Comparison of ENCODE assay signal across 9 cellular contexts in the genomic region with DNA sequence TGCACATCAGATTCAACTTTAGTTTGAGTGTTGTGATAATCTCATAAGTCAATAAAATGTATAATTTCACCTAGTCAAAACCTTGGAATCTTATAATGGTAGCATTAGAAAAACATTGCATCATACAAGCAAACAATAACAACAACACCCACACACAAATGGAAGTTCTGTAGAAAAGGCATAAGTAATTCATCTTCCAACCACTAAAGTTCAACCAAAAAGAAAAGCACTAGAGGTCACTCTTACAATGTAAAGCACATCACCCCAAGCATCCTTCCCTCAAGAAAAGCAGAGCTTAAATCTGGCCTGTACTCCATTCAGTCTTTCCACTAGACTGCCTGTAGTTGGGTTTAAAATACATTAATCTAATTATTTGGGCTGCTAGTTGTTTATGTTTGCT. TPM values are rescaled to one million over a fixed set of nuclear protein-coding genes. Genes with fewer than 3 reads are reported as not detected.
DNase-seq lines count a peak whose midpoint lies in the region; ATAC-seq and TF ChIP-seq lines count a peak whose summit lies in the region.
"Had no signal": no experiment of that assay in that cellular context is flagged by ENCODE, and none has a peak within 500 bp of the region (broad histone marks: within the 10 kb centered on the region; RNA-seq: fewer than 3 reads in every experiment).

No MANE protein-coding gene starts in this region.

- CTCF ChIA-PET in naive thymus-derived CD4-positive, alpha-beta T cell (lab: Charles Lee): no interaction called here
- CTCF ChIA-PET in Calu3 (lab: Charles Lee): interaction anchor here (0.7 to 1.0 kb wide), 6 partner anchors 13 to 893 kb away, joined by 3 to 15 read pairs (median 3); no protein-coding TSS in a partner anchor

- peaks cover 0 to 5% (median 0%) of the 10 kb centered on the region in 11 donors for H3K9me3 Mint-ChIP-seq in naive thymus-derived CD4-positive, alpha-beta T cell
- no peaks in the 10 kb centered on the region for H3K9me3 Mint-ChIP-seq in Calu3 (ENCODE audit: low read depth, unreplicated experiment)

- no peak overlapping the region for H3K27ac Mint-ChIP-seq in naive thymus-derived CD4-positive, alpha-beta T cell
- H3K27ac Mint-ChIP-seq in Calu3 (ENCODE audit: unreplicated experiment): no peak overlapping the region
- H3K27ac Mint-ChIP-seq: B cell had no signal

- H3K4me3 Mint-ChIP-seq in naive thymus-derived CD4-positive, alpha-beta T cell: no peak overlapping the region
- no peak overlapping the region for H3K4me3 Mint-ChIP-seq in Calu3 (ENCODE audit: low read depth, unreplicated experiment)
- H3K4me3 Mint-ChIP-seq: B cell had no signal

- TF ChIP-seq CTCF in Calu3 (IDR thresholded peaks at IDR 0.05; ENCODE audit: unreplicated experiment): no peak

- H3K4me1 Mint-ChIP-seq in naive thymus-derived CD4-positive, alpha-beta T cell: no peaks in the 10 kb centered on the region
- H3K4me1 Mint-ChIP-seq in Calu3 (ENCODE audit: low read depth, unreplicated experiment): no peaks in the 10 kb centered on the region
- H3K4me1 Mint-ChIP-seq: B cell had no signal

- H3K27ac ChIP-seq in naive thymus-derived CD4-positive, alpha-beta T cell (ENCODE audit: low read depth, low read length): no peak overlapping the region

- intact Hi-C loops in naive thymus-derived CD4-positive, alpha-beta T cell (cut with micrococcal nuclease): no loop called here
- intact Hi-C loops in Calu3 (cut with micrococcal nuclease; ENCODE audit: unreplicated experiment): loop anchor here (1.0 to 2.0 kb wide), 4 partner anchors 361 to 892 kb away; no protein-coding TSS in a partner anchor

- POLR2A ChIA-PET in naive thymus-derived CD4-positive, alpha-beta T cell (lab: Charles Lee): no interaction called here

- H3K4me1 ChIP-seq in naive thymus-derived CD4-positive, alpha-beta T cell (ENCODE audit: control insufficient read depth in 2 of 2, insufficient read depth in 2 of 2, low read length in 2 of 2): no peaks in the 10 kb centered on the region

- no peaks in the 10 kb centered on the region for H3K36me3 Mint-ChIP-seq in naive thymus-derived CD4-positive, alpha-beta T cell
- H3K36me3 Mint-ChIP-seq in Calu3 (ENCODE audit: insufficient read depth, unreplicated experiment): no peaks in the 10 kb centered on the region

- ATAC-seq in naive thymus-derived CD4-positive, alpha-beta T cell: no peak

- peak; percentile 5 to 10 for DNase-seq in NOMO-1 (lab: John Stamatoyannopoulos, UW; ENCODE audit: unreplicated experiment in 2 of 2)
- no peak for DNase-seq in NOMO-1 treated with dmso at 0.1 percent for 144 hours (lab: John Stamatoyannopoulos, UW; ENCODE audit: unreplicated experiment)
- peak; percentile 71 for DNase-seq in NCI-H1694 treated with DMSO at 0.1 percent for 48 hours (lab: John Stamatoyannopoulos, UW)
- peak; percentile 32 for DNase-seq in cerebellum (ENCODE audit: low spot score)
- peak; percentile 90 for DNase-seq in superior temporal gyrus (ENCODE audit: extremely low spot score)
- DNase-seq in naive thymus-derived CD4-positive, alpha-beta T cell: no peak
- no peak for DNase-seq in Calu3
- DNase-seq in stimulated activated CD4-positive, alpha-beta T cell treated with anti-CD3 and anti-CD28 coated beads, Interleukin-2, amount 100 ng/mL, for 48 hours: no peak

- no peaks in the 10 kb centered on the region for H3K36me3 ChIP-seq in naive thymus-derived CD4-positive, alpha-beta T cell (ENCODE audit: control insufficient read depth in 2 of 3, insufficient read depth in 3 of 3, low read length in 3 of 3)

- BruUV-seq in Calu3 (replicated peaks; lab: Mats Ljungman, UMichigan): no TSS peak

- peaks cover 0 to 12% (median 9%) of the 10 kb centered on the region in 5 donors for H3K27me3 Mint-ChIP-seq in naive thymus-derived CD4-positive, alpha-beta T cell
- peaks cover 21% of the 10 kb centered on the region for H3K27me3 Mint-ChIP-seq in Calu3 (ENCODE audit: unreplicated experiment)

- H3K9me3 ChIP-seq in naive thymus-derived CD4-positive, alpha-beta T cell (ENCODE audit: control insufficient read depth in 2 of 3, low read length in 3 of 3): no peaks in the 10 kb centered on the region

- H3K4me3 ChIP-seq in naive thymus-derived CD4-positive, alpha-beta T cell (ENCODE audit: low read length): no peak overlapping the region

- H3K27me3 ChIP-seq in naive thymus-derived CD4-positive, alpha-beta T cell (ENCODE audit: control insufficient read depth in 2 of 2, insufficient read depth in 2 of 2, low read length in 2 of 2): no peaks in the 10 kb centered on the region

RNA-seq across cellular contexts. Expression of a gene that starts 1.8 kb away (rescaled TPM):
- total RNA-seq in cerebellum (104 TPM), Calu3 (2022) (not detected in 2 replicates)
- total RNA-seq in naive thymus-derived CD4-positive, alpha-beta T cell: not detected
- polyA plus RNA-seq in naive thymus-derived CD4-positive, alpha-beta T cell: not detected
- total RNA-seq: B cell had no signal

Comparison
In these comparisons a context has a peak if more than half of its experiments do, and no peak if none do; other contexts are left out.
1. DNase-seq: peak in NOMO-1 (2 of 2), NCI-H1694 treated with DMSO at 0.1 percent for 48 hours (single experiment), cerebellum (single experiment) and superior temporal gyrus (single experiment); none in NOMO-1 treated with dmso at 0.1 percent for 144 hours (single experiment), naive thymus-derived CD4-positive, alpha-beta T cell (0 of 9), Calu3 (single experiment) and stimulated activated CD4-positive, alpha-beta T cell treated with anti-CD3 and anti-CD28 coated beads, Interleukin-2, amount 100 ng/mL, for 48 hours (0 of 2).
2. RNA of a gene that starts 1.8 kb away (total RNA-seq): 104 TPM in cerebellum (single experiment); not detected in naive thymus-derived CD4-positive, alpha-beta T cell and not detected in Calu3; every median in the first group is over 100 times any median in the second.